ENCODE assay signal across 20 cellular contexts in genomic region chr22:43440103-43440387, GRCh38. TPM values are rescaled to one million over a fixed set of nuclear protein-coding genes. Genes with fewer than 3 reads are reported as not detected.
DNase-seq lines count a peak whose midpoint lies in the region; ATAC-seq lines count a peak whose summit lies in the region.
"Had no signal": no experiment of that assay in that cellular context is flagged by ENCODE, and none has a peak within 500 bp of the region (broad histone marks: within the 10 kb centered on the region; RNA-seq: fewer than 3 reads in every experiment).

No MANE protein-coding gene starts in this region.

- peaks cover 7 to 72% (median 64%) of the 10 kb centered on the region in 10 experiments; a peak in 17 of 20 replicates for H3K4me1 ChIP-seq in BLaER1 treated with 17β-estradiol and CSF1 and Interleukin-3, amounts not matched to agents 10 nM and 100 nM
- peaks cover 0 to 17% of the 10 kb centered on the region in 2 donors for H3K4me1 ChIP-seq in neuronal stem cell (ENCODE audit: control insufficient read depth in 2 of 2, insufficient read depth in 1 of 2, low read depth in 1 of 2, low read length in 2 of 2)

- H3K9ac ChIP-seq in BLaER1 treated with 17β-estradiol and CSF1 and Interleukin-3, amounts not matched to agents 10 nM and 100 nM, result no peak overlapping the region
- peak overlapping the region; percentile 50 for H3K9ac ChIP-seq in neuronal stem cell (ENCODE audit: low read depth, low read length, poor library complexity)

- no peak overlapping the region for H4K8ac ChIP-seq in neuronal stem cell (ENCODE audit: low read depth, low read length)

- H2AFZ ChIP-seq in neuronal stem cell (ENCODE audit: low read length), result no peak overlapping the region
- H2AFZ ChIP-seq: GM23338 had no signal

- peak overlapping the region; percentile 32 for H2AK5ac ChIP-seq in neuronal stem cell (ENCODE audit: low read depth, low read length)

- H3K9me3 ChIP-seq in BLaER1 treated with 17β-estradiol and CSF1 and Interleukin-3, amounts not matched to agents 10 nM and 100 nM (replicated peaks in 1 of 11), result no peaks in the 10 kb centered on the region
- no peaks in the 10 kb centered on the region for H3K9me3 ChIP-seq in neuronal stem cell (replicated peaks in 1 of 2; ENCODE audit: control insufficient read depth in 2 of 2, insufficient read depth in 1 of 2, low read depth in 1 of 2, low read length in 2 of 2)

- H2BK12ac ChIP-seq in neuronal stem cell (ENCODE audit: low read length), result no peak overlapping the region

- no peak overlapping the region for H3K23ac ChIP-seq in neuronal stem cell (ENCODE audit: low read depth, low read length, poor library complexity)

- H3K18ac ChIP-seq in neuronal stem cell (ENCODE audit: low read length), result peak overlapping the region; percentile 33

- H4K20me1 ChIP-seq in BLaER1 treated with 17β-estradiol and CSF1 and Interleukin-3, amounts not matched to agents 10 nM and 100 nM, result peaks cover 0 to 22% (median 0%) of the 10 kb centered on the region in 11 experiments; a peak in 3 of 22 replicates

- H3K4ac ChIP-seq in neuronal stem cell (ENCODE audit: low read length), result no peak overlapping the region

- peak overlapping the region in 10 of 11 experiments; percentile 15 to 82 (median 62); a peak in 18 of 22 replicates for H3K4me2 ChIP-seq in BLaER1 treated with 17β-estradiol and CSF1 and Interleukin-3, amounts not matched to agents 10 nM and 100 nM
- H3K4me2 ChIP-seq in neuronal stem cell (ENCODE audit: insufficient read depth, low read length, poor library complexity, severe bottlenecking), result no peak overlapping the region
- H3K4me2 ChIP-seq: GM23338 had no signal

- H2BK15ac ChIP-seq in neuronal stem cell (ENCODE audit: low read length), result peak overlapping the region; percentile 20

- H3K79me1 ChIP-seq in neuronal stem cell (ENCODE audit: low read depth, low read length), result peaks cover 2% of the 10 kb centered on the region

- no peak overlapping the region for H3K27ac ChIP-seq in BLaER1 treated with 17β-estradiol and CSF1 and Interleukin-3, amounts not matched to agents 10 nM and 100 nM
- no peak overlapping the region for H3K27ac ChIP-seq in neuronal stem cell (replicated peaks; ENCODE audit: low read length)

- H2BK5ac ChIP-seq in neuronal stem cell (ENCODE audit: low read length), result peak overlapping the region; percentile 20

- no peak for ATAC-seq in GM19023 (IDR thresholded peaks at IDR 0.05; ENCODE audit: unreplicated experiment)
- ATAC-seq: GM23338, HCT116 had no signal

- WGBS in neuronal stem cell (ENCODE audit: extremely low coverage in 2 of 2, insufficient read length in 2 of 2, insufficient replicate concordance in 1 of 2), 2 donors, result no CpG with 5 or more reads among the region's 8 CpGs

- no peak overlapping the region for H4K91ac ChIP-seq in neuronal stem cell (ENCODE audit: low read depth, low read length, poor library complexity)

- no peak overlapping the region for H2BK120ac ChIP-seq in neuronal stem cell (ENCODE audit: low read depth, low read length)

- H3K14ac ChIP-seq in neuronal stem cell (ENCODE audit: low read length), result no peak overlapping the region

- intact Hi-C loops in posterior vena cava (cut with DNase I), result no loop called here

- H3K4me3 ChIP-seq in BLaER1 treated with 17β-estradiol and CSF1 and Interleukin-3, amounts not matched to agents 10 nM and 100 nM, result no peak overlapping the region
- no peak overlapping the region for H3K4me3 ChIP-seq in neuronal stem cell (ENCODE audit: low read length in 2 of 2)
- H3K4me3 ChIP-seq: GM23338 had no signal

- H3K36me3 ChIP-seq in BLaER1 treated with 17β-estradiol and CSF1 and Interleukin-3, amounts not matched to agents 10 nM and 100 nM, result no peaks in the 10 kb centered on the region
- peaks cover 0 to 14% of the 10 kb centered on the region in 2 donors for H3K36me3 ChIP-seq in neuronal stem cell (replicated peaks in 1 of 2; ENCODE audit: control insufficient read depth in 2 of 2, insufficient read depth in 2 of 2, low read length in 2 of 2)

- no peaks in the 10 kb centered on the region for H3K27me3 ChIP-seq in BLaER1 treated with 17β-estradiol and CSF1 and Interleukin-3, amounts not matched to agents 10 nM and 100 nM
- peaks cover 0 to 60% (median 0%) of the 10 kb centered on the region in 3 experiments for H3K27me3 ChIP-seq in neuronal stem cell (ENCODE audit: control insufficient read depth in 3 of 3, insufficient read depth in 3 of 3, low read depth in 1 of 3, low read length in 3 of 3)

- DNase-seq in neuronal stem cell (ENCODE audit: low spot score) (no peak), posterior vena cava (ENCODE audit: low spot score) (peak; percentile 46), OCI-M1 (lab: John Stamatoyannopoulos, UW) (no peak)
- no peak for DNase-seq in activated CD4-positive, alpha-beta T cell treated with anti-CD3 and anti-CD28 coated beads, Interleukin-2, amount 50 U/mL, for 4 hours
- DNase-seq: CD8-positive, alpha-beta memory T cell; DMS 273 treated with DMSO at 0.1 percent for 48 hours; DMS79; EL; GF-D8; H9 had no signal

RNA-seq across cellular contexts. Expression of gene MPPED1, which starts 28.2 kb away (rescaled TPM):
- polyA plus RNA-seq in neuronal stem cell (2013, experiment 1 of 2), result 37.3 TPM
- polyA plus RNA-seq in neuronal stem cell (2013, experiment 2 of 2), result 37.4 TPM
- not detected for total RNA-seq in posterior vena cava
- total RNA-seq: A172; A673; CD4-positive, alpha-beta T cell; CD8-positive, alpha-beta memory T cell; H4 had no signal
- polyA plus RNA-seq: BJ; CD14-positive monocyte; CD8-positive, alpha-beta memory T cell; GM23338 had no signal
